In genomic region chr9:33022303-33022702, GRCh38 we compare ENCODE assay signal across 19 cellular contexts. TPM values are rescaled to one million over a fixed set of nuclear protein-coding genes. Genes with fewer than 3 reads are reported as not detected.
DNase-seq lines count a peak whose midpoint lies in the region; ATAC-seq, FAIRE-seq and TF ChIP-seq lines count a peak whose summit lies in the region.
"Had no signal": no experiment of that assay in that cellular context is flagged by ENCODE, and none has a peak within 500 bp of the region (broad histone marks: within the 10 kb centered on the region; RNA-seq: fewer than 3 reads in every experiment).

No MANE protein-coding gene starts in this region.

- no peak for DNase-seq in activated CD4-positive, alpha-beta memory T cell treated with anti-CD3 and anti-CD28 coated beads, Interleukin-2, amount 10 ng/mL, durations not matched to agents 7 days and 5 days
- DNase-seq in activated CD4-positive, alpha-beta memory T cell treated with anti-CD3 and anti-CD28 coated beads for 36 hours: no peak
- DNase-seq in IMR-90 (no peak), K562 (ENCODE audit: extremely low read depth in 1 of 4, low spot score in 3 of 4) (no peak), neural crest cell (ENCODE audit: low read depth, low spot score) (no peak), DMS153 (lab: John Stamatoyannopoulos, UW) (no peak), NCI-H2171 treated with DMSO at 0.1 percent for 48 hours (lab: John Stamatoyannopoulos, UW) (no peak)
- DNase-seq: kidney, mucosa of descending colon, NCI-H1417, NCI-H2227 treated with DMSO at 0.1 percent for 48 hours, trophoblast cell had no signal

- H2BK5ac ChIP-seq in IMR-90 (ENCODE audit: low read depth, low read length, poor library complexity, severe bottlenecking): no peak overlapping the region

- H3K27ac Mint-ChIP-seq in activated CD4-positive, alpha-beta memory T cell treated with anti-CD3 and anti-CD28 coated beads, Interleukin-2, amount 10 ng/mL, durations not matched to agents 7 days and 5 days: peak overlapping the region; percentile 24
- H3K27ac Mint-ChIP-seq in activated CD4-positive, alpha-beta memory T cell treated with anti-CD3 and anti-CD28 coated beads for 36 hours: no peak overlapping the region
- H3K27ac Mint-ChIP-seq in neural crest cell (ENCODE audit: unreplicated experiment): no peak overlapping the region

- no peak overlapping the region for H4K5ac ChIP-seq in IMR-90 (ENCODE audit: low read depth, low read length)

- no peak for TF ChIP-seq EP300 in K562 (IDR thresholded peaks at IDR 0.05; ENCODE audit: low read length)

- H3K4me1 ChIP-seq in IMR-90 (ENCODE audit: control insufficient read depth, insufficient read depth, low read length) (peaks cover 8% of the 10 kb centered on the region), K562 (replicated peaks in 1 of 2; ENCODE audit: control insufficient read depth in 2 of 2, insufficient read depth in 2 of 2, low read length in 2 of 2) (peaks cover 11 to 14% of the 10 kb centered on the region in 2 experiments; a peak in 4 of 5 replicates)
- H3K4me1 ChIP-seq: parathyroid adenoma had no signal

- no peak overlapping the region for H3K4ac ChIP-seq in IMR-90 (ENCODE audit: low read depth, low read length)

- no peak overlapping the region for H4K91ac ChIP-seq in IMR-90 (ENCODE audit: insufficient read depth, low read depth, low read length)

- no peak for ATAC-seq in IMR-90 (ENCODE audit: low read depth)
- ATAC-seq in K562: no peak
- no peak for ATAC-seq in GM18870 (IDR thresholded peaks at IDR 0.05; ENCODE audit: unreplicated experiment)
- ATAC-seq: activated naive CD4-positive, alpha-beta T cell treated with anti-CD3 and anti-CD28 coated beads, Interleukin-2, amount 50 U/mL, for 72 hours; mucosa of descending colon had no signal

- H3K27me3 ChIP-seq in IMR-90 (ENCODE audit: control insufficient read depth, insufficient read depth, low read length): no peaks in the 10 kb centered on the region
- H3K27me3 ChIP-seq in K562 (ENCODE audit: control insufficient read depth in 2 of 2, insufficient read depth in 2 of 2, low read length in 2 of 2): no peaks in the 10 kb centered on the region
- H3K27me3 ChIP-seq: cardiac muscle cell, hepatocyte had no signal

- H3K27me3 Mint-ChIP-seq in activated CD4-positive, alpha-beta memory T cell treated with anti-CD3 and anti-CD28 coated beads, Interleukin-2, amount 10 ng/mL, durations not matched to agents 7 days and 5 days: no peaks in the 10 kb centered on the region
- no peaks in the 10 kb centered on the region for H3K27me3 Mint-ChIP-seq in activated CD4-positive, alpha-beta memory T cell treated with anti-CD3 and anti-CD28 coated beads for 36 hours
- no peaks in the 10 kb centered on the region for H3K27me3 Mint-ChIP-seq in neural crest cell (ENCODE audit: low read depth)

- H2AFZ ChIP-seq in IMR-90 (replicated peaks; ENCODE audit: low read length, poor library complexity) (no peak overlapping the region), K562 (ENCODE audit: low read depth, low read length) (no peak overlapping the region)
- H2AFZ ChIP-seq: hepatocyte, parathyroid adenoma had no signal

- TF ChIP-seq RAD21 in IMR-90 (IDR thresholded peaks at IDR 0.05; ENCODE audit: low read length) (no peak), K562 (CRISPR knock-in tag; conservative IDR thresholded peaks at IDR 0.05 in 1 of 2, IDR thresholded peaks at IDR 0.05 in 1 of 2) (no peak)

- H3K4me3 ChIP-seq in IMR-90 (ENCODE audit: insufficient read depth, low read depth, low read length): no peak overlapping the region
- H3K4me3 ChIP-seq in K562: no peak overlapping the region
- H3K4me3 ChIP-seq: cardiac muscle cell, hepatocyte, mucosa of descending colon had no signal

- CTCF ChIA-PET in activated CD4-positive, alpha-beta memory T cell treated with anti-CD3 and anti-CD28 coated beads, Interleukin-2, amount 10 ng/mL, durations not matched to agents 7 days and 5 days (lab: Charles Lee): interaction anchor here (1.0 kb wide), 1 partner anchor 203 kb away, joined by 3 read pairs; no protein-coding TSS in a partner anchor
- CTCF ChIA-PET in activated CD4-positive, alpha-beta memory T cell treated with anti-CD3 and anti-CD28 coated beads for 36 hours (lab: Charles Lee): no interaction called here
- CTCF ChIA-PET in IMR-90 (lab: Yijun Ruan, JAX) (no interaction called here), K562 (lab: Yijun Ruan, JAX; ENCODE audit: low intra/inter-chr PET ratio) (no interaction called here)

- POLR2A ChIA-PET in activated CD4-positive, alpha-beta memory T cell treated with anti-CD3 and anti-CD28 coated beads, Interleukin-2, amount 10 ng/mL, durations not matched to agents 7 days and 5 days (lab: Charles Lee): interaction anchor here (0.9 to 3.2 kb wide), 4 partner anchors 20 to 268 kb away, joined by 3 to 18 read pairs (median 4); partner anchors contain the start of genes NFX1 and SMU1
- POLR2A ChIA-PET in activated CD4-positive, alpha-beta memory T cell treated with anti-CD3 and anti-CD28 coated beads for 36 hours (lab: Charles Lee): no interaction called here
- POLR2A ChIA-PET in IMR-90 (lab: Charles Lee; ENCODE audit: unreplicated experiment): no interaction called here
- POLR2A ChIA-PET in K562 (lab: Yijun Ruan, JAX): interaction anchor here (0.9 to 5.3 kb wide), 2 partner anchors 8 to 22 kb away, joined by 3 to 64 read pairs; no protein-coding TSS in a partner anchor

- TF ChIP-seq CTCF in IMR-90 (conservative IDR thresholded peaks at IDR 0.05; ENCODE audit: low read depth, low read length) (no peak), K562 (IDR thresholded peaks at IDR 0.05 in 2 of 3, conservative IDR thresholded peaks at IDR 0.05 in 1 of 3; ENCODE audit: insufficient read depth in 2 of 3, low read depth in 1 of 3, low read length in 3 of 3) (no peak), neural crest cell (conservative IDR thresholded peaks at IDR 0.05) (no peak)

- H4K20me1 ChIP-seq in IMR-90 (ENCODE audit: insufficient read depth, low read length): peaks cover 18% of the 10 kb centered on the region
- H4K20me1 ChIP-seq in K562 (replicated peaks; ENCODE audit: control insufficient read depth, insufficient read depth, low read length): peaks cover 9% of the 10 kb centered on the region; the same call in 1 of the 2 replicates

- H3K9me3 ChIP-seq in IMR-90 (ENCODE audit: control insufficient read depth, insufficient read depth, low read length): no peaks in the 10 kb centered on the region
- H3K9me3 ChIP-seq in K562 (replicated peaks; ENCODE audit: control insufficient read depth, insufficient read depth, low read depth, low read length): no peaks in the 10 kb centered on the region
- H3K9me3 ChIP-seq: mucosa of descending colon had no signal

- H3K79me2 ChIP-seq in K562 (ENCODE audit: control insufficient read depth, insufficient read depth, low read length): peaks cover 83% of the 10 kb centered on the region

- H3K18ac ChIP-seq in IMR-90 (ENCODE audit: low read depth, low read length): no peak overlapping the region

- no peak overlapping the region for H3K56ac ChIP-seq in IMR-90 (ENCODE audit: extremely low read depth, insufficient read depth, low read length)

- H3K9ac ChIP-seq in IMR-90 (ENCODE audit: low read depth, low read length): no peak overlapping the region
- H3K9ac ChIP-seq in K562 (ENCODE audit: insufficient read depth in 1 of 2, low read depth in 2 of 2, low read length in 2 of 2): peak overlapping the region in 1 of 2 experiments; percentile 46; a peak in 1 of 4 replicates
- H3K9ac ChIP-seq: parathyroid adenoma had no signal

- H3K14ac ChIP-seq in IMR-90 (replicated peaks; ENCODE audit: low read depth, low read length): no peak overlapping the region

- peak; percentile 15 for FAIRE-seq in K562 (lab: Jason Lieb, UNC)
- FAIRE-seq: kidney had no signal

- no peak overlapping the region for H2AK9ac ChIP-seq in IMR-90 (replicated peaks; ENCODE audit: low read depth, low read length, poor library complexity)

- H2BK15ac ChIP-seq in IMR-90 (ENCODE audit: low read depth, low read length): no peak overlapping the region

- H3K9me3 Mint-ChIP-seq in activated CD4-positive, alpha-beta memory T cell treated with anti-CD3 and anti-CD28 coated beads, Interleukin-2, amount 10 ng/mL, durations not matched to agents 7 days and 5 days: no peaks in the 10 kb centered on the region
- no peaks in the 10 kb centered on the region for H3K9me3 Mint-ChIP-seq in activated CD4-positive, alpha-beta memory T cell treated with anti-CD3 and anti-CD28 coated beads for 36 hours
- H3K9me3 Mint-ChIP-seq in neural crest cell: no peaks in the 10 kb centered on the region
- H3K9me3 Mint-ChIP-seq: activated naive CD4-positive, alpha-beta T cell treated with anti-CD3 and anti-CD28 coated beads, Interleukin-2, amount 50 U/mL, for 72 hours had no signal

- H3K4me2 ChIP-seq in IMR-90 (ENCODE audit: low read depth, low read length) (no peak overlapping the region), K562 (ENCODE audit: insufficient read depth, low read length) (peak overlapping the region; percentile 100; the same call in 1 of the 2 replicates)
- H3K4me2 ChIP-seq: hepatocyte had no signal

- intact Hi-C loops in activated CD4-positive, alpha-beta memory T cell treated with anti-CD3 and anti-CD28 coated beads for 36 hours (cut with micrococcal nuclease): no loop called here
- intact Hi-C loops in IMR-90 (cut with micrococcal nuclease) (no loop called here), K562 (cut with micrococcal nuclease) (no loop called here)

- peaks cover 41% of the 10 kb centered on the region for H3K36me3 Mint-ChIP-seq in activated CD4-positive, alpha-beta memory T cell treated with anti-CD3 and anti-CD28 coated beads, Interleukin-2, amount 10 ng/mL, durations not matched to agents 7 days and 5 days (ENCODE audit: low read depth)
- peaks cover 39% of the 10 kb centered on the region for H3K36me3 Mint-ChIP-seq in activated CD4-positive, alpha-beta memory T cell treated with anti-CD3 and anti-CD28 coated beads for 36 hours
- H3K36me3 Mint-ChIP-seq in neural crest cell (ENCODE audit: low read depth): peaks cover 3% of the 10 kb centered on the region

- no peak overlapping the region; the same call in 1 of the 2 replicates for H3K23ac ChIP-seq in IMR-90 (ENCODE audit: low read depth, low read length)

- no peak overlapping the region for H2AK5ac ChIP-seq in IMR-90 (ENCODE audit: low read depth, low read length)

- H3K9me1 ChIP-seq in IMR-90 (ENCODE audit: insufficient read depth, low read length) (peaks cover 5% of the 10 kb centered on the region), K562 (ENCODE audit: control insufficient read depth, insufficient read depth, low read length) (no peaks in the 10 kb centered on the region)

- H3K27ac ChIP-seq in IMR-90 (ENCODE audit: insufficient read depth, low read length) (no peak overlapping the region), K562 (ENCODE audit: extremely low read depth, low read depth, low read length) (peak overlapping the region; percentile 30; the same call in 2 of the 3 replicates)
- H3K27ac ChIP-seq: cardiac muscle cell, hepatocyte, HL-60, parathyroid adenoma had no signal

- no peak overlapping the region for H2BK20ac ChIP-seq in IMR-90 (ENCODE audit: low read depth, low read length)

- peaks cover 22 to 40% of the 10 kb centered on the region in 2 experiments for H3K79me1 ChIP-seq in IMR-90 (ENCODE audit: low read depth in 1 of 2, low read length in 2 of 2)

- peak overlapping the region; percentile 41 for H3K4me3 Mint-ChIP-seq in activated CD4-positive, alpha-beta memory T cell treated with anti-CD3 and anti-CD28 coated beads, Interleukin-2, amount 10 ng/mL, durations not matched to agents 7 days and 5 days
- H3K4me3 Mint-ChIP-seq in activated CD4-positive, alpha-beta memory T cell treated with anti-CD3 and anti-CD28 coated beads for 36 hours: no peak overlapping the region
- peak overlapping the region; percentile 98 for H3K4me3 Mint-ChIP-seq in neural crest cell
- H3K4me3 Mint-ChIP-seq: CD14-positive monocyte had no signal

- no CpG with 5 or more reads among the region's 3 CpGs for WGBS in IMR-90 (ENCODE audit: extremely low coverage in 2 of 2, insufficient read length in 1 of 2), 2 experiments
- 69% methylated on average over 3 of the region's 3 CpGs for WGBS in K562 (ENCODE audit: insufficient coverage, low coverage, missing lambda C conversion rate)

- H3K4me1 Mint-ChIP-seq in activated CD4-positive, alpha-beta memory T cell treated with anti-CD3 and anti-CD28 coated beads, Interleukin-2, amount 10 ng/mL, durations not matched to agents 7 days and 5 days: peaks cover 50% of the 10 kb centered on the region
- peaks cover 36% of the 10 kb centered on the region for H3K4me1 Mint-ChIP-seq in activated CD4-positive, alpha-beta memory T cell treated with anti-CD3 and anti-CD28 coated beads for 36 hours (ENCODE audit: low read depth)
- H3K4me1 Mint-ChIP-seq in neural crest cell: peaks cover 44% of the 10 kb centered on the region

- dilution Hi-C loops in IMR-90 (cut with HindIII; ENCODE audit: low sequenced_read_pairs, unreplicated experiment): no loop called here

- BruUV-seq in IMR-90 (replicated peaks; lab: Mats Ljungman, UMichigan) (no TSS peak), K562 (replicated peaks; lab: Mats Ljungman, UMichigan) (no TSS peak)

- no peak overlapping the region for H4K8ac ChIP-seq in IMR-90 (ENCODE audit: low read depth in 2 of 2, low read length in 2 of 2)

- in situ Hi-C loops in IMR-90 (cut with MboI; ENCODE audit: low sequenced_read_pairs) (no loop called here), K562 (cut with MboI) (no loop called here)

- no peak for TF ChIP-seq POLR2A in IMR-90 (IDR thresholded peaks at IDR 0.05; ENCODE audit: low read depth, low read length)
- no peak for TF ChIP-seq POLR2A in K562 (conservative IDR thresholded peaks at IDR 0.05)

- H3K36me3 ChIP-seq in IMR-90 (ENCODE audit: control insufficient read depth, insufficient read depth, low read length) (peaks cover 11% of the 10 kb centered on the region), K562 (ENCODE audit: control insufficient read depth, insufficient read depth, low read length) (peaks cover 60% of the 10 kb centered on the region)

- no peak overlapping the region for H2BK120ac ChIP-seq in IMR-90 (ENCODE audit: low read depth, low read length)

RNA-seq across cellular contexts. Expression of gene DNAJA1, which starts 2.8 kb away (rescaled TPM):
- 100 to 1,000 TPM; 141 to 142 TPM for total RNA-seq in activated CD4-positive, alpha-beta memory T cell treated with anti-CD3 and anti-CD28 coated beads, Interleukin-2, amount 10 ng/mL, durations not matched to agents 7 days and 5 days
- 100 to 1,000 TPM; 173 to 184 TPM for total RNA-seq in activated CD4-positive, alpha-beta memory T cell treated with anti-CD3 and anti-CD28 coated beads for 36 hours
- total RNA-seq in IMR-90 (2012; rRNA removed) (59.5 and 109 TPM in 2 replicates), K562 (2014; rRNA removed) (105 and 109 TPM in 2 replicates), K562 (2014; rRNA removed; fragmentation: Illumina TruSeq; extraction: Trizol) (175 and 189 TPM in 2 replicates), K562 (2015; rRNA removed; fragmentation: Illumina TruSeq; extraction: Trizol) (192 and 194 TPM in 2 replicates), K562 (2021) (137 and 138 TPM in 2 replicates), neural crest cell (252 and 254 TPM in 2 replicates)
- polyA plus RNA-seq in IMR-90 (2012; rRNA removed) (103 and 118 TPM in 2 replicates), K562 (2011; rRNA removed) (170 and 197 TPM in 2 replicates), K562 (2014; fragmentation: Illumina TruSeq; extraction: Trizol) (175 and 213 TPM in 2 replicates), K562 (2014; fragmentation: Nextera tagmentation; extraction: Ambion mirVana) (100 to 1,000 TPM; 164 to 359 TPM), K562 (2014; rRNA removed) (161 and 171 TPM in 2 replicates)
- polyA plus RNA-seq in IMR-90 (2012; cell fraction: cytosol; rRNA removed): 19.8 and 46.7 TPM in 2 replicates
- 6.2 and 51.4 TPM in 2 replicates for polyA plus RNA-seq in IMR-90 (2012; cell fraction: nucleus; rRNA removed; ENCODE audit: low replicate concordance)
- total RNA-seq in K562 (2011; cell fraction: chromatin; rRNA removed; ENCODE audit: low replicate concordance): 20.1 and 36.0 TPM in 2 replicates
- total RNA-seq in K562 (2011; cell fraction: nucleolus; rRNA removed): 20.0 and 23.6 TPM in 2 replicates
- total RNA-seq in K562 (2011; cell fraction: nucleoplasm; rRNA removed): 25.0 and 35.3 TPM in 2 replicates
- 36.7 and 57.5 TPM in 2 replicates for polyA plus RNA-seq in K562 (2011; cell fraction: cytosol; rRNA removed)
- polyA plus RNA-seq in K562 (2011; cell fraction: nucleus; rRNA removed): 29.8 and 37.5 TPM in 2 replicates
- polyA plus RNA-seq in K562 (2012): 79.7 and 168 TPM in 2 replicates
- 157 and 185 TPM in 2 replicates for polyA minus RNA-seq in K562 (2011; rRNA and poly(A)+ RNA removed)
- 58.8 and 127 TPM in 2 replicates for polyA minus RNA-seq in K562 (2011; cell fraction: cytosol; rRNA and poly(A)+ RNA removed)
- 11.3 and 22.5 TPM in 2 replicates for polyA minus RNA-seq in K562 (2011; cell fraction: nucleus; rRNA and poly(A)+ RNA removed)

RNA-seq across cellular contexts. Expression of gene APTX, which starts 20.9 kb away (rescaled TPM):
- total RNA-seq in activated CD4-positive, alpha-beta memory T cell treated with anti-CD3 and anti-CD28 coated beads, Interleukin-2, amount 10 ng/mL, durations not matched to agents 7 days and 5 days: 10 to 100 TPM; 30.5 to 32.7 TPM
- total RNA-seq in activated CD4-positive, alpha-beta memory T cell treated with anti-CD3 and anti-CD28 coated beads for 36 hours: 10 to 100 TPM; 43.7 to 45.9 TPM
- total RNA-seq in IMR-90 (2012; rRNA removed) (34.2 and 45.3 TPM in 2 replicates), K562 (2014; rRNA removed) (51.2 and 70.5 TPM in 2 replicates), K562 (2014; rRNA removed; fragmentation: Illumina TruSeq; extraction: Trizol) (68.9 and 72.5 TPM in 2 replicates), K562 (2015; rRNA removed; fragmentation: Illumina TruSeq; extraction: Trizol) (54.5 and 59.3 TPM in 2 replicates), K562 (2021) (46.2 and 49.2 TPM in 2 replicates), neural crest cell (38.7 and 40.0 TPM in 2 replicates)
- polyA plus RNA-seq in IMR-90 (2012; rRNA removed) (28.0 and 32.6 TPM in 2 replicates), K562 (2011; rRNA removed) (50.1 and 69.5 TPM in 2 replicates), K562 (2014; fragmentation: Illumina TruSeq; extraction: Trizol) (58.1 and 73.6 TPM in 2 replicates), K562 (2014; fragmentation: Nextera tagmentation; extraction: Ambion mirVana) (10 to 100 TPM; 81.9 to 92.4 TPM), K562 (2014; rRNA removed) (65.7 and 68.2 TPM in 2 replicates)
- polyA plus RNA-seq in IMR-90 (2012; cell fraction: cytosol; rRNA removed): 7.8 and 18.7 TPM in 2 replicates
- 9.2 and 59.9 TPM in 2 replicates for polyA plus RNA-seq in IMR-90 (2012; cell fraction: nucleus; rRNA removed; ENCODE audit: low replicate concordance)
- total RNA-seq in K562 (2011; cell fraction: chromatin; rRNA removed; ENCODE audit: low replicate concordance): 58.4 and 95.3 TPM in 2 replicates
- total RNA-seq in K562 (2011; cell fraction: nucleolus; rRNA removed): 47.5 and 55.4 TPM in 2 replicates
- 70.0 and 94.7 TPM in 2 replicates for total RNA-seq in K562 (2011; cell fraction: nucleoplasm; rRNA removed)
- 25.0 and 40.2 TPM in 2 replicates for polyA plus RNA-seq in K562 (2011; cell fraction: cytosol; rRNA removed)
- polyA plus RNA-seq in K562 (2011; cell fraction: nucleus; rRNA removed): 48.7 and 57.1 TPM in 2 replicates
- polyA plus RNA-seq in K562 (2012): 40.8 and 49.4 TPM in 2 replicates
- polyA minus RNA-seq in K562 (2011; rRNA and poly(A)+ RNA removed): 46.6 and 58.5 TPM in 2 replicates
- 14.2 and 17.1 TPM in 2 replicates for polyA minus RNA-seq in K562 (2011; cell fraction: cytosol; rRNA and poly(A)+ RNA removed)
- 26.3 and 37.4 TPM in 2 replicates for polyA minus RNA-seq in K562 (2011; cell fraction: nucleus; rRNA and poly(A)+ RNA removed)

RNA-seq across cellular contexts. Expression of gene SMU1, which starts 54.2 kb away (rescaled TPM):
- total RNA-seq in activated CD4-positive, alpha-beta memory T cell treated with anti-CD3 and anti-CD28 coated beads, Interleukin-2, amount 10 ng/mL, durations not matched to agents 7 days and 5 days: 10 to 100 TPM; 22.5 to 22.9 TPM
- 10 to 100 TPM; 25.8 to 26.1 TPM for total RNA-seq in activated CD4-positive, alpha-beta memory T cell treated with anti-CD3 and anti-CD28 coated beads for 36 hours
- 36.0 and 37.8 TPM in 2 replicates for total RNA-seq in IMR-90 (2012; rRNA removed)
- polyA plus RNA-seq in IMR-90 (2012; rRNA removed): 8.6 and 11.1 TPM in 2 replicates
- polyA plus RNA-seq in IMR-90 (2012; cell fraction: cytosol; rRNA removed): 3.0 and 4.1 TPM in 2 replicates
- 1.4 and 6.1 TPM in 2 replicates for polyA plus RNA-seq in IMR-90 (2012; cell fraction: nucleus; rRNA removed; ENCODE audit: low replicate concordance)
- 8.0 and 11.2 TPM in 2 replicates for total RNA-seq in K562 (2011; cell fraction: chromatin; rRNA removed; ENCODE audit: low replicate concordance)
- total RNA-seq in K562 (2011; cell fraction: nucleolus; rRNA removed): 5.5 and 6.1 TPM in 2 replicates
- 10.1 and 13.2 TPM in 2 replicates for total RNA-seq in K562 (2011; cell fraction: nucleoplasm; rRNA removed)
- total RNA-seq in K562 (2014; rRNA removed): 16.0 and 17.0 TPM in 2 replicates
- total RNA-seq in K562 (2014; rRNA removed; fragmentation: Illumina TruSeq; extraction: Trizol): 33.4 and 35.9 TPM in 2 replicates
- 27.6 and 28.2 TPM in 2 replicates for total RNA-seq in K562 (2015; rRNA removed; fragmentation: Illumina TruSeq; extraction: Trizol)
- 19.1 and 21.7 TPM in 2 replicates for total RNA-seq in K562 (2021)
- 15.3 and 20.7 TPM in 2 replicates for polyA plus RNA-seq in K562 (2011; rRNA removed)
- polyA plus RNA-seq in K562 (2011; cell fraction: cytosol; rRNA removed): 6.5 and 9.6 TPM in 2 replicates
- 3.6 and 4.4 TPM in 2 replicates for polyA plus RNA-seq in K562 (2011; cell fraction: nucleus; rRNA removed)
- polyA plus RNA-seq in K562 (2012): 7.4 and 14.3 TPM in 2 replicates
- 16.6 and 17.9 TPM in 2 replicates for polyA plus RNA-seq in K562 (2014; fragmentation: Illumina TruSeq; extraction: Trizol)
- polyA plus RNA-seq in K562 (2014; fragmentation: Nextera tagmentation; extraction: Ambion mirVana): 10 to 100 TPM; 20.5 to 23.9 TPM
- polyA plus RNA-seq in K562 (2014; rRNA removed): 13.2 and 15.0 TPM in 2 replicates
- polyA minus RNA-seq in K562 (2011; rRNA and poly(A)+ RNA removed): 33.3 and 40.4 TPM in 2 replicates
- 10.6 and 16.2 TPM in 2 replicates for polyA minus RNA-seq in K562 (2011; cell fraction: cytosol; rRNA and poly(A)+ RNA removed)
- polyA minus RNA-seq in K562 (2011; cell fraction: nucleus; rRNA and poly(A)+ RNA removed): 3.2 and 6.1 TPM in 2 replicates
- 30.1 and 30.5 TPM in 2 replicates for total RNA-seq in neural crest cell

Comparison
In these comparisons a context has a peak if more than half of its experiments do, and no peak if none do; other contexts are left out.
1. POLR2A ChIA-PET loops: an anchor here in activated CD4-positive, alpha-beta memory T cell treated with anti-CD3 and anti-CD28 coated beads, Interleukin-2, amount 10 ng/mL, durations not matched to agents 7 days and 5 days (0.9 to 3.2 kb wide) and K562 (0.9 to 5.3 kb wide); none called in activated CD4-positive, alpha-beta memory T cell treated with anti-CD3 and anti-CD28 coated beads for 36 hours and IMR-90.